14 cellular contexts compared by ENCODE assay signal in the genomic region with DNA sequence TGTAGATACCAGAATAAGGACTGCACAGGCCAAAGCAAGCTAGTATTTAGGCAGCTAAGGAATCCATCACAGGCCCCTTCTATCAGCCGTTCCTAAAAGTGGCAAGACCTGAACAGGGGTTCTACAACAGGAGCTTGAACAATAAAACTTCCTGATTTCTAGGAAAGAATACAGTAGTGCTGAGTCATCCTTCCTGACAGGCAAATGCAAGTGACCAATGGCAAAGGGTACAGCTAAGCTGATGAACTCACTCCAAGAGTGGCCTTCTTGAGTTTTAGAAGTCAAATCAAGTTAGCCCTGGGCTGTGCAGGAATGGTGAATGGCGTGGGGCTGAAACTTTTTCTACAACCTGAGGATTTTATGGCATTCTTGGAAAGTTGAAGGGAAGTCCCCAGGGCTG.
DNase-seq lines count a peak whose midpoint lies in the region; ATAC-seq and TF ChIP-seq lines count a peak whose summit lies in the region.
"Had no signal": no experiment of that assay in that cellular context is flagged by ENCODE, and none has a peak within 500 bp of the region (broad histone marks: within the 10 kb centered on the region; RNA-seq: fewer than 3 reads in every experiment).

No MANE protein-coding gene starts in this region.

- no peak overlapping the region for H3K4me3 Mint-ChIP-seq in WTC11
- no peak overlapping the region for H3K4me3 Mint-ChIP-seq in nephron progenitor cell
- H3K4me3 Mint-ChIP-seq: neural progenitor cell; stimulated activated naive B cell treated with anti-CD40 and anti-IgM and Interleukin-4, amounts not matched to agents 10 μg/mL and 1 μg/mL and 100 μg/mL, for 72 hours; T-helper 2 cell treated with Interferon-gamma antibody and Interleukin-4, amounts not matched to agents 5 μg/mL and 100 μg/mL, for 36 hours had no signal

- peaks cover 8% of the 10 kb centered on the region; the same call in 1 of the 2 replicates for H3K4me1 Mint-ChIP-seq in WTC11
- H3K4me1 Mint-ChIP-seq in nephron progenitor cell: peaks cover 5% of the 10 kb centered on the region
- H3K4me1 Mint-ChIP-seq: neural progenitor cell; stimulated activated naive B cell treated with anti-CD40 and anti-IgM and Interleukin-4, amounts not matched to agents 10 μg/mL and 1 μg/mL and 100 μg/mL, for 72 hours had no signal

- no peaks in the 10 kb centered on the region for H3K36me3 Mint-ChIP-seq in WTC11
- no peaks in the 10 kb centered on the region for H3K36me3 Mint-ChIP-seq in nephron progenitor cell (ENCODE audit: low read depth)
- H3K36me3 Mint-ChIP-seq: neural progenitor cell; stimulated activated naive B cell treated with anti-CD40 and anti-IgM and Interleukin-4, amounts not matched to agents 10 μg/mL and 1 μg/mL and 100 μg/mL, for 72 hours had no signal

- TF ChIP-seq CTCF in AG10803 (conservative IDR thresholded peaks at IDR 0.05; ENCODE audit: low read length): no peak
- no peak for TF ChIP-seq CTCF in WTC11 (IDR thresholded peaks at IDR 0.05)
- no peak for TF ChIP-seq CTCF in nephron progenitor cell (IDR thresholded peaks at IDR 0.05)
- TF ChIP-seq CTCF in coronary artery (IDR thresholded peaks at IDR 0.05): no peak

- no peak overlapping the region for H3K27ac Mint-ChIP-seq in WTC11
- H3K27ac Mint-ChIP-seq in nephron progenitor cell: no peak overlapping the region
- H3K27ac Mint-ChIP-seq: neural progenitor cell; stimulated activated naive B cell treated with anti-CD40 and anti-IgM and Interleukin-4, amounts not matched to agents 10 μg/mL and 1 μg/mL and 100 μg/mL, for 72 hours; T-helper 2 cell treated with Interferon-gamma antibody and Interleukin-4, amounts not matched to agents 5 μg/mL and 100 μg/mL, for 36 hours had no signal

- H3K9me3 Mint-ChIP-seq in WTC11: 0 out of 2 replicates have a peak, but pooled peaks cover 2% of the 10 kb centered on the region
- peaks cover 2% of the 10 kb centered on the region for H3K9me3 Mint-ChIP-seq in nephron progenitor cell
- H3K9me3 Mint-ChIP-seq: neural progenitor cell had no signal

- H3K27me3 Mint-ChIP-seq in WTC11 (ENCODE audit: low read depth) (peaks cover 2% of the 10 kb centered on the region), nephron progenitor cell (ENCODE audit: low read depth, poor library complexity) (no peaks in the 10 kb centered on the region)
- H3K27me3 Mint-ChIP-seq: stimulated activated naive B cell treated with anti-CD40 and anti-IgM and Interleukin-4, amounts not matched to agents 10 μg/mL and 1 μg/mL and 100 μg/mL, for 72 hours had no signal

- peak; percentile 56 for DNase-seq in AG10803 (ENCODE audit: low read depth)
- peak; percentile 57 for DNase-seq in HT1080 (ENCODE audit: low read depth)
- no peak for DNase-seq in WTC11 (ENCODE audit: low spot score)
- DNase-seq in kidney tubule cell (ENCODE audit: low spot score): peak; percentile 44
- no peak for DNase-seq in nephron progenitor cell
- no peak for DNase-seq in coronary artery (ENCODE audit: low spot score)
- DNase-seq: stimulated activated naive B cell treated with anti-CD40 and anti-IgM and Interleukin-4, amounts not matched to agents 10 μg/mL and 1 μg/mL and 100 μg/mL, for 72 hours had no signal

- ATAC-seq in WTC11 (peak; percentile 47), HG02588 (IDR thresholded peaks at IDR 0.05; ENCODE audit: unreplicated experiment) (no peak), HG03135 (IDR thresholded peaks at IDR 0.05; ENCODE audit: unreplicated experiment) (no peak)
- ATAC-seq: stimulated activated naive B cell treated with anti-CD40 and anti-IgM and Interleukin-4, amounts not matched to agents 10 μg/mL and 1 μg/mL and 100 μg/mL, for 72 hours had no signal

- H3K27ac ChIP-seq in coronary artery: no peak overlapping the region
- H3K27ac ChIP-seq: C4-2B, epithelial cell of prostate, HL-60, neural progenitor cell had no signal

- CTCF ChIA-PET in WTC11 (lab: Charles Lee): no interaction called here

- POLR2A ChIA-PET in WTC11 (lab: Charles Lee): interaction anchor here (0.6 kb wide), 1 partner anchor 89 kb away, joined by 4 read pairs; no protein-coding TSS in a partner anchor

- H3K4me3 ChIP-seq in AG10803 (ENCODE audit: low read length) (no peak overlapping the region), coronary artery (no peak overlapping the region)
- H3K4me3 ChIP-seq: neural progenitor cell had no signal

TF ChIP-seq in WTC11, 78 proteins besides CTCF, POLR2A, EP300 and RAD21:
- TF ChIP-seq, protein P1, sequence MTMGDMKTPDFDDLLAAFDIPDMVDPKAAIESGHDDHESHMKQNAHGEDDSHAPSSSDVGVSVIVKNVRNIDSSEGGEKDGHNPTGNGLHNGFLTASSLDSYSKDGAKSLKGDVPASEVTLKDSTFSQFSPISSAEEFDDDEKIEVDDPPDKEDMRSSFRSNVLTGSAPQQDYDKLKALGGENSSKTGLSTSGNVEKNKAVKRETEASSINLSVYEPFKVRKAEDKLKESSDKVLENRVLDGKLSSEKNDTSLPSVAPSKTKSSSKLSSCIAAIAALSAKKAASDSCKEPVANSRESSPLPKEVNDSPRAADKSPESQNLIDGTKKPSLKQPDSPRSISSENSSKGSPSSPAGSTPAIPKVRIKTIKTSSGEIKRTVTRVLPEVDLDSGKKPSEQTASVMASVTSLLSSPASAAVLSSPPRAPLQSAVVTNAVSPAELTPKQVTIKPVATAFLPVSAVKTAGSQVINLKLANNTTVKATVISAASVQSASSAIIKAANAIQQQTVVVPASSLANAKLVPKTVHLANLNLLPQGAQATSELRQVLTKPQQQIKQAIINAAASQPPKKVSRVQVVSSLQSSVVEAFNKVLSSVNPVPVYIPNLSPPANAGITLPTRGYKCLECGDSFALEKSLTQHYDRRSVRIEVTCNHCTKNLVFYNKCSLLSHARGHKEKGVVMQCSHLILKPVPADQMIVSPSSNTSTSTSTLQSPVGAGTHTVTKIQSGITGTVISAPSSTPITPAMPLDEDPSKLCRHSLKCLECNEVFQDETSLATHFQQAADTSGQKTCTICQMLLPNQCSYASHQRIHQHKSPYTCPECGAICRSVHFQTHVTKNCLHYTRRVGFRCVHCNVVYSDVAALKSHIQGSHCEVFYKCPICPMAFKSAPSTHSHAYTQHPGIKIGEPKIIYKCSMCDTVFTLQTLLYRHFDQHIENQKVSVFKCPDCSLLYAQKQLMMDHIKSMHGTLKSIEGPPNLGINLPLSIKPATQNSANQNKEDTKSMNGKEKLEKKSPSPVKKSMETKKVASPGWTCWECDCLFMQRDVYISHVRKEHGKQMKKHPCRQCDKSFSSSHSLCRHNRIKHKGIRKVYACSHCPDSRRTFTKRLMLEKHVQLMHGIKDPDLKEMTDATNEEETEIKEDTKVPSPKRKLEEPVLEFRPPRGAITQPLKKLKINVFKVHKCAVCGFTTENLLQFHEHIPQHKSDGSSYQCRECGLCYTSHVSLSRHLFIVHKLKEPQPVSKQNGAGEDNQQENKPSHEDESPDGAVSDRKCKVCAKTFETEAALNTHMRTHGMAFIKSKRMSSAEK (CRISPR knock-in tag; IDR thresholded peaks at IDR 0.05; ENCODE audit: borderline replicate concordance): no peak
- TF ChIP-seq ATF2 (CRISPR knock-in tag; IDR thresholded peaks at IDR 0.05; ENCODE audit: borderline replicate concordance, low read depth) (no peak), ATF3 (CRISPR knock-in tag; conservative IDR thresholded peaks at IDR 0.05) (no peak), RORB (CRISPR knock-in tag; IDR thresholded peaks at IDR 0.05) (no peak), GABPB1 (CRISPR knock-in tag; IDR thresholded peaks at IDR 0.05) (no peak), ETV6 (CRISPR knock-in tag; IDR thresholded peaks at IDR 0.05) (no peak), TEAD1 (CRISPR knock-in tag; IDR thresholded peaks at IDR 0.05) (no peak), ESRRA (CRISPR knock-in tag; IDR thresholded peaks at IDR 0.05; ENCODE audit: borderline replicate concordance) (no peak)

Comparison
In these comparisons a context has a peak if more than half of its experiments do, and no peak if none do; other contexts are left out.
1. DNase-seq: peak in AG10803 (single experiment), HT1080 (single experiment) and kidney tubule cell (single experiment); none in WTC11 (single experiment), nephron progenitor cell (single experiment) and coronary artery (single experiment).